In the genomic region with DNA sequence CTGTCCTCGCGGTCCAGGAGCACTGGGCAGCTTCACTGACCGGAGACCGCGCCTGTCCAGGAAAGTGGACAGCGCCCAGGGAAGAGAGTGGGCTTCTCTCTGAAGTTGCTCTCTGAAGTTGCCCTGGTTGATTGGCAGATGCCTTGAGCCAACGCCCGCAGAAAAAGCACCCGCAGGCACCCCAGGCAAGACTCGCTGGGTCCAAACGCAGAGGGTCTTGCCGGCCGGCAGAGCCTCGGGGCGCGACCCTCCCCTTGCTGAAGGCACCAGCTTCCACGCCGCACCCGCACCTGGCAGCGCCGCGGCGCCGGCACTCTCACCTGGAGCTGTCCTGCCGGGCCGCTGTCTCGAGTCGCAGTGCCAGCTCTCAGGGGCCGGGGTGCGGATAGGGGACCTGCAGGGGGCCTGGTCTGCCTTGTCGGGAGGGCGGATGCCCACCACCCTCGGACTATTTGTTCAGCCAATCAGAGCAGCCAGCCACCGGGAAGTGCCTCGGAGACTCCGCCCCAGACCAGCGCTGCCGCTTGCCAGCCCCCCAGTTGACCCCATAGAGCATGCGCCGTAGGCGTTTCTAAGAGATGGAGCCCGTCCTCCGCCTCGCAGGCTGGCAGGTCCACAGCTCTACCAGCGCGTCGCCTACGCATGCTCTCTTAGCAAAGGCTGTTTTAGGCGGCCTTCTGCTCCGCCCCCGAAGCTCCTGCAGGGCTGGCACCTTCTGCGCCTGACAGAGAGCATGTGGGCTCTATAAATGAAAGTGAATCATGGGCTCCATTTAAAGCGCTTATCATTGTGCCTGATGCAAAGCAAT, we compare ENCODE assay signal across 8 cellular contexts. TPM values are rescaled to one million over a fixed set of nuclear protein-coding genes. Genes with fewer than 3 reads are reported as not detected.
DNase-seq lines count a peak whose midpoint lies in the region; ATAC-seq and TF ChIP-seq lines count a peak whose summit lies in the region.

A gene (minus strand): TSS at position 359 of the 808 bp plus-strand sequence. CDS start 4,127 bp downstream, outside the sequence.

- intact Hi-C loops in Right ventricle myocardium superior (cut with DNase I) = no loop called here

- peaks cover 2% of the 10 kb centered on the region for H3K79me2 ChIP-seq in parathyroid adenoma

- 0 to 2% methylated on average over 21 to 39 of the region's 53 CpGs for WGBS in tibial nerve, 2 donors

- no peak for TF ChIP-seq CTCF in GM12865 (IDR thresholded peaks at IDR 0.05; ENCODE audit: insufficient read depth, low read depth, low read length, missing control alignments)
- no peak for TF ChIP-seq CTCF in parathyroid adenoma (IDR thresholded peaks at IDR 0.05)
- TF ChIP-seq CTCF in tibial nerve (IDR thresholded peaks at IDR 0.05) = peak in 1 of 5 experiments; percentile 20

- peak; percentile 61 to 74 for TF ChIP-seq EP300 in tibial nerve (IDR thresholded peaks at IDR 0.05)

- H3K4me1 Mint-ChIP-seq in activated naive CD8-positive, alpha-beta T cell treated with anti-CD3 and anti-CD28 coated beads, Interleukin-2, amount 50 U/mL, for 24 hours = peaks cover 36% of the 10 kb centered on the region

- ATAC-seq in HG02763 (IDR thresholded peaks at IDR 0.05; ENCODE audit: unreplicated experiment) = peak; percentile 99
- ATAC-seq in activated naive CD8-positive, alpha-beta T cell treated with anti-CD3 and anti-CD28 coated beads, Interleukin-2, amount 50 U/mL, for 24 hours = peak; percentile 97
- peak; percentile 99 for ATAC-seq in Right ventricle myocardium superior (ENCODE audit: poor library complexity)

- H3K4me2 ChIP-seq in parathyroid adenoma (ENCODE audit: low read length) = peak within 1 kb of the TSS; percentile 67

- peak within 1 kb of the TSS; percentile 82 for H3K4me3 ChIP-seq in GM12865 (ENCODE audit: low read depth, low read length)
- peak within 1 kb of the TSS; percentile 62 for H3K4me3 ChIP-seq in parathyroid adenoma (ENCODE audit: low read depth, low read length)
- peak within 1 kb of the TSS; percentile 63 to 98 (median 86) for H3K4me3 ChIP-seq in tibial nerve

- H3K36me3 ChIP-seq in parathyroid adenoma (ENCODE audit: control insufficient read depth, insufficient read depth, low read length) (no peaks in the 10 kb centered on the region), tibial nerve (no peaks in the 10 kb centered on the region)

- peak; percentile 99 for DNase-seq in GM12865 (ENCODE audit: low read depth)
- peak; percentile 64 for DNase-seq in NCI-H1417 treated with DMSO at 0.1 percent for 48 hours (lab: John Stamatoyannopoulos, UW)
- DNase-seq in SW480 (ENCODE audit: low spot score) = peak; percentile 97
- peak; percentile 95 for DNase-seq in activated naive CD8-positive, alpha-beta T cell treated with anti-CD3 and anti-CD28 coated beads, Interleukin-2, amount 50 U/mL, for 24 hours
- DNase-seq in Right ventricle myocardium superior = peak; percentile 97
- DNase-seq in tibial nerve (ENCODE audit: low spot score in 2 of 2) = peak; percentile 82 to 92

- H3K4me3 Mint-ChIP-seq in activated naive CD8-positive, alpha-beta T cell treated with anti-CD3 and anti-CD28 coated beads, Interleukin-2, amount 50 U/mL, for 24 hours = peak within 1 kb of the TSS; percentile 83

- TF ChIP-seq POLR2A in tibial nerve (IDR thresholded peaks at IDR 0.05) = peak; percentile 18 to 59

- H3K9me3 Mint-ChIP-seq in activated naive CD8-positive, alpha-beta T cell treated with anti-CD3 and anti-CD28 coated beads, Interleukin-2, amount 50 U/mL, for 24 hours = peaks cover 29% of the 10 kb centered on the region

- H3K36me3 Mint-ChIP-seq in activated naive CD8-positive, alpha-beta T cell treated with anti-CD3 and anti-CD28 coated beads, Interleukin-2, amount 50 U/mL, for 24 hours (ENCODE audit: low read depth) = peaks cover 13% of the 10 kb centered on the region

- H3K4me1 ChIP-seq in parathyroid adenoma (no peaks in the 10 kb centered on the region), tibial nerve (peaks cover 0 to 27% (median 3%) of the 10 kb centered on the region in 4 donors)

- H3K27me3 ChIP-seq in parathyroid adenoma (ENCODE audit: control insufficient read depth, insufficient read depth, low read length) = no peaks in the 10 kb centered on the region
- no peaks in the 10 kb centered on the region for H3K27me3 ChIP-seq in tibial nerve

- no peak within 1 kb of the TSS for H3K9ac ChIP-seq in parathyroid adenoma

- H3K9me3 ChIP-seq in parathyroid adenoma (ENCODE audit: control insufficient read depth, low read length) = no peaks in the 10 kb centered on the region
- no peaks in the 10 kb centered on the region for H3K9me3 ChIP-seq in tibial nerve

- H3K27ac ChIP-seq in parathyroid adenoma = peak within 1 kb of the TSS; percentile 73
- peak within 1 kb of the TSS; percentile 58 to 90 (median 88) for H3K27ac ChIP-seq in tibial nerve

- H3K27ac Mint-ChIP-seq in activated naive CD8-positive, alpha-beta T cell treated with anti-CD3 and anti-CD28 coated beads, Interleukin-2, amount 50 U/mL, for 24 hours = peak within 1 kb of the TSS; percentile 51

- peaks cover 3% of the 10 kb centered on the region for H3K27me3 Mint-ChIP-seq in activated naive CD8-positive, alpha-beta T cell treated with anti-CD3 and anti-CD28 coated beads, Interleukin-2, amount 50 U/mL, for 24 hours

- H2AFZ ChIP-seq in parathyroid adenoma = peak within 1 kb of the TSS; percentile 87

RNA-seq across cellular contexts. Expression of the gene that starts here (rescaled TPM):
- total RNA-seq in Right ventricle myocardium superior (18.0 TPM), tibial nerve (10 to 100 TPM; 36.6 to 57.9 (median 39.5) TPM)

Comparison
In these comparisons a context has a peak if more than half of its experiments do, and no peak if none do; other contexts are left out.
1. Peak in every context shown above with its lines: DNase-seq, ATAC-seq, H3K4me3 ChIP-seq and H3K27ac ChIP-seq.